In genomic region chr7:157568785-157569584, GRCh38 we compare ENCODE assay signal across 8 cellular contexts.
DNase-seq lines count a peak whose midpoint lies in the region; ATAC-seq and TF ChIP-seq lines count a peak whose summit lies in the region.

No MANE protein-coding gene starts in this region.

- H3K36me3 Mint-ChIP-seq in osteocyte (ENCODE audit: unreplicated experiment): no peaks in the 10 kb centered on the region

- peak overlapping the region; percentile 81 for H3K4me3 Mint-ChIP-seq in osteocyte (ENCODE audit: unreplicated experiment)

- H3K4me1 ChIP-seq in testis: peaks cover 11% of the 10 kb centered on the region

- DNase-seq in COR-L47 (lab: John Stamatoyannopoulos, UW) (peak; percentile 94), NCI-H2227 (lab: John Stamatoyannopoulos, UW; ENCODE audit: unreplicated experiment) (peak; percentile 75), globus pallidus (ENCODE audit: low spot score) (peak; percentile 31), osteocyte (ENCODE audit: extremely low spot score, unreplicated experiment) (no peak), testis (peak; percentile 70), GM10266 (ENCODE audit: extremely low spot score) (no peak)
- DNase-seq in activated T-helper 9 cell treated with anti-CD3 and anti-CD28 coated beads, Interleukin-2, amount 50 U/mL, for 16 hours (ENCODE audit: low read depth): peak; percentile 16

- H3K9me3 Mint-ChIP-seq in osteocyte (ENCODE audit: unreplicated experiment): peaks cover 8% of the 10 kb centered on the region

- no peaks in the 10 kb centered on the region for H3K27me3 ChIP-seq in testis

- no peak overlapping the region for H3K27ac ChIP-seq in testis

- intact Hi-C loops in testis (cut with DNase I; ENCODE audit: low total_unique reads): no loop called here

- TF ChIP-seq POLR2A in testis (IDR thresholded peaks at IDR 0.05): no peak

- 1 to 2% methylated on average over 32 to 34 of the region's 34 CpGs for WGBS in testis, 2 donors

- H3K4me1 Mint-ChIP-seq in osteocyte (ENCODE audit: unreplicated experiment): peaks cover 24% of the 10 kb centered on the region

- H3K27ac Mint-ChIP-seq in osteocyte (ENCODE audit: unreplicated experiment): peak overlapping the region; percentile 79

- no peaks in the 10 kb centered on the region for H3K36me3 ChIP-seq in testis (ENCODE audit: low read depth, missing control alignments)

- no peak for TF ChIP-seq CTCF in osteocyte (IDR thresholded peaks at IDR 0.05)
- no peak for TF ChIP-seq CTCF in testis (IDR thresholded peaks at IDR 0.05)
- TF ChIP-seq CTCF in GM10266 (IDR thresholded peaks at IDR 0.05; ENCODE audit: control insufficient read depth, insufficient read depth, low read depth, missing control alignments): no peak

- peak overlapping the region; percentile 52 to 66 for H3K4me3 ChIP-seq in testis

- H3K27me3 Mint-ChIP-seq in osteocyte (ENCODE audit: unreplicated experiment): no peaks in the 10 kb centered on the region

- H3K9me3 ChIP-seq in testis: no peaks in the 10 kb centered on the region

- ATAC-seq in HG02642 (IDR thresholded peaks at IDR 0.05; ENCODE audit: poor library complexity, unreplicated experiment): peak; percentile 87

Comparison
In these comparisons a context has a peak if more than half of its experiments do, and no peak if none do; other contexts are left out.
1. DNase-seq: peak in COR-L47 (single experiment), NCI-H2227 (single experiment), activated T-helper 9 cell treated with anti-CD3 and anti-CD28 coated beads, Interleukin-2, amount 50 U/mL, for 16 hours (single experiment), globus pallidus (single experiment) and testis (single experiment); none in osteocyte (single experiment) and GM10266 (single experiment).